ENCODE assay signal across 21 cellular contexts in genomic region chr5:106522296-106522695, GRCh38.
DNase-seq lines count a peak whose midpoint lies in the region; ATAC-seq and TF ChIP-seq lines count a peak whose summit lies in the region.
"Had no signal": no experiment of that assay in that cellular context is flagged by ENCODE, and none has a peak within 500 bp of the region (broad histone marks: within the 10 kb centered on the region; RNA-seq: fewer than 3 reads in every experiment).

No MANE protein-coding gene starts in this region.

- no peak overlapping the region for H3K14ac ChIP-seq in neuronal stem cell (ENCODE audit: low read length)

- no peak overlapping the region for H2AFZ ChIP-seq in PC-9
- H2AFZ ChIP-seq in neuronal stem cell (ENCODE audit: low read length): peak overlapping the region; percentile 31
- H2AFZ ChIP-seq: hepatocyte had no signal

- no peak overlapping the region for H3K4ac ChIP-seq in neuronal stem cell (ENCODE audit: low read length)

- H3K27me3 ChIP-seq in PC-9 (ENCODE audit: insufficient read depth, low read depth) (no peaks in the 10 kb centered on the region), neuronal stem cell (ENCODE audit: control insufficient read depth in 3 of 3, insufficient read depth in 3 of 3, low read depth in 1 of 3, low read length in 3 of 3) (no peaks in the 10 kb centered on the region)
- H3K27me3 ChIP-seq: body of pancreas, gastroesophageal sphincter, hepatocyte had no signal

- no peak overlapping the region for H3K4me2 ChIP-seq in PC-9
- H3K4me2 ChIP-seq in neuronal stem cell (ENCODE audit: insufficient read depth, low read length, poor library complexity, severe bottlenecking): no peak overlapping the region
- H3K4me2 ChIP-seq: hepatocyte had no signal

- H2AK5ac ChIP-seq in neuronal stem cell (ENCODE audit: low read depth, low read length): no peak overlapping the region

- CTCF ChIA-PET in PC-9 (lab: Charles Lee): no interaction called here
- CTCF ChIA-PET in RWPE1 (lab: Yijun Ruan, JAX): no interaction called here

- no peaks in the 10 kb centered on the region for H3F3A ChIP-seq in PC-9 (ENCODE audit: insufficient read depth, low read depth)

- in situ Hi-C loops in Caki2 (cut with HindIII; ENCODE audit: low pct_unique_long_range_greater_than_20kb, low sequenced_read_pairs): no loop called here

- no peak overlapping the region for H2BK12ac ChIP-seq in neuronal stem cell (ENCODE audit: low read length)

- intact Hi-C loops in PC-9 (cut with micrococcal nuclease; ENCODE audit: unreplicated experiment): no loop called here

- no CpG with 5 or more reads among the region's 6 CpGs for WGBS in neuronal stem cell (ENCODE audit: extremely low coverage in 2 of 2, insufficient read length in 2 of 2, insufficient replicate concordance in 1 of 2), 2 donors

- H4K20me1 ChIP-seq in PC-9 (ENCODE audit: insufficient read depth): no peaks in the 10 kb centered on the region

- no peak overlapping the region for H4K8ac ChIP-seq in neuronal stem cell (ENCODE audit: low read depth, low read length)

- no peak for TF ChIP-seq CTCF in PC-9 (conservative IDR thresholded peaks at IDR 0.05)
- TF ChIP-seq CTCF in RWPE1 (conservative IDR thresholded peaks at IDR 0.05; ENCODE audit: low read depth): no peak

- no peak overlapping the region for H3K18ac ChIP-seq in neuronal stem cell (ENCODE audit: low read length)

- H2BK5ac ChIP-seq in neuronal stem cell (ENCODE audit: low read length): no peak overlapping the region

- no peaks in the 10 kb centered on the region for H3K9me2 ChIP-seq in PC-9 (ENCODE audit: insufficient read depth)

- BruUV-seq in PC-9 (replicated peaks; lab: Mats Ljungman, UMichigan): no TSS peak

- H3K4me3 ChIP-seq in PC-9 (no peak overlapping the region), neuronal stem cell (ENCODE audit: low read length in 2 of 2) (no peak overlapping the region)
- H3K4me3 ChIP-seq: body of pancreas, gastroesophageal sphincter, hepatocyte had no signal

- H2BK15ac ChIP-seq in neuronal stem cell (ENCODE audit: low read length): no peak overlapping the region

- POLR2A ChIA-PET in PC-9 (lab: Charles Lee; ENCODE audit: unreplicated experiment) (no interaction called here), RWPE1 (lab: Yijun Ruan, JAX; ENCODE audit: low non-redundant PET) (no interaction called here)

- 0 out of 2 replicates have a peak overlapping the region, but pooled peaks have one; percentile 2 for H3K27ac ChIP-seq in PC-9
- H3K27ac ChIP-seq in neuronal stem cell (replicated peaks; ENCODE audit: low read length): no peak overlapping the region
- H3K27ac ChIP-seq in RWPE1: no peak overlapping the region
- H3K27ac ChIP-seq: body of pancreas, gastroesophageal sphincter, hepatocyte had no signal

- DNase-seq in Caki2 (ENCODE audit: low read depth) (peak; percentile 2), PC-9 (no peak), dermis blood vessel endothelial cell (peak; percentile 1), neuronal stem cell (ENCODE audit: low spot score) (no peak), RWPE1 (ENCODE audit: low spot score) (no peak), cortex of kidney (lab: John Stamatoyannopoulos, UW) (no peak), CD1c-positive myeloid dendritic cell (ENCODE audit: extremely low spot score) (no peak)
- DNase-seq: activated CD4-positive, alpha-beta T cell treated with anti-CD3 and anti-CD28 coated beads for 36 hours; activated gamma-delta T cell; activated naive CD8-positive, alpha-beta T cell treated with anti-CD3 and anti-CD28 coated beads, Interleukin-2, amount 10 ng/mL, durations not matched to agents 7 days and 5 days; body of pancreas; DMS79 treated with DMSO at 0.1 percent for 48 hours; effector memory CD4-positive, alpha-beta T cell; left colon; NCI-H1105 treated with DMSO at 0.1 percent for 48 hours; NCI-H2029 treated with DMSO at 0.1 percent for 48 hours; NCI-H774 had no signal

- ATAC-seq in HG03432 (IDR thresholded peaks at IDR 0.05; ENCODE audit: unreplicated experiment): no peak
- ATAC-seq: activated CD4-positive, alpha-beta T cell treated with anti-CD3 and anti-CD28 coated beads for 36 hours; body of pancreas; esophagus mucosa; gastroesophageal sphincter; left colon had no signal

- H3K79me2 ChIP-seq in PC-9 (ENCODE audit: low read depth): no peaks in the 10 kb centered on the region
- H3K79me2 ChIP-seq: hepatocyte had no signal

- H3K9ac ChIP-seq in neuronal stem cell (ENCODE audit: low read depth, low read length, poor library complexity): no peak overlapping the region

- H3K9me3 ChIP-seq in PC-9 (ENCODE audit: insufficient read depth, low read depth): peaks cover 3% of the 10 kb centered on the region; the same call in 1 of the 2 replicates
- no peaks in the 10 kb centered on the region for H3K9me3 ChIP-seq in neuronal stem cell (replicated peaks in 1 of 2; ENCODE audit: control insufficient read depth in 2 of 2, insufficient read depth in 1 of 2, low read depth in 1 of 2, low read length in 2 of 2)
- H3K9me3 ChIP-seq: body of pancreas, gastroesophageal sphincter had no signal

- no peaks in the 10 kb centered on the region for H3K79me1 ChIP-seq in neuronal stem cell (ENCODE audit: low read depth, low read length)

- H3K23ac ChIP-seq in neuronal stem cell (ENCODE audit: low read depth, low read length, poor library complexity): no peak overlapping the region

- H2BK120ac ChIP-seq in neuronal stem cell (ENCODE audit: low read depth, low read length): no peak overlapping the region

- H3K4me1 ChIP-seq in PC-9 (replicated peaks; ENCODE audit: insufficient read depth) (peaks cover 16% of the 10 kb centered on the region), neuronal stem cell (ENCODE audit: control insufficient read depth in 2 of 2, insufficient read depth in 1 of 2, low read depth in 1 of 2, low read length in 2 of 2) (no peaks in the 10 kb centered on the region)
- H3K4me1 ChIP-seq: body of pancreas, gastroesophageal sphincter had no signal

- no peak overlapping the region for H4K91ac ChIP-seq in neuronal stem cell (ENCODE audit: low read depth, low read length, poor library complexity)

- H3K36me3 ChIP-seq in PC-9 (ENCODE audit: low read depth) (no peaks in the 10 kb centered on the region), neuronal stem cell (replicated peaks in 1 of 2; ENCODE audit: control insufficient read depth in 2 of 2, insufficient read depth in 2 of 2, low read length in 2 of 2) (no peaks in the 10 kb centered on the region)
- H3K36me3 ChIP-seq: gastroesophageal sphincter had no signal

Comparison
In these comparisons a context has a peak if more than half of its experiments do, and no peak if none do; other contexts are left out.
1. DNase-seq: peak in Caki2 (single experiment) and dermis blood vessel endothelial cell (single experiment); none in PC-9 (0 of 2), neuronal stem cell (single experiment), RWPE1 (single experiment), cortex of kidney (single experiment) and CD1c-positive myeloid dendritic cell (single experiment).